1 cellular context compared by ENCODE assay signal in the genomic region with DNA sequence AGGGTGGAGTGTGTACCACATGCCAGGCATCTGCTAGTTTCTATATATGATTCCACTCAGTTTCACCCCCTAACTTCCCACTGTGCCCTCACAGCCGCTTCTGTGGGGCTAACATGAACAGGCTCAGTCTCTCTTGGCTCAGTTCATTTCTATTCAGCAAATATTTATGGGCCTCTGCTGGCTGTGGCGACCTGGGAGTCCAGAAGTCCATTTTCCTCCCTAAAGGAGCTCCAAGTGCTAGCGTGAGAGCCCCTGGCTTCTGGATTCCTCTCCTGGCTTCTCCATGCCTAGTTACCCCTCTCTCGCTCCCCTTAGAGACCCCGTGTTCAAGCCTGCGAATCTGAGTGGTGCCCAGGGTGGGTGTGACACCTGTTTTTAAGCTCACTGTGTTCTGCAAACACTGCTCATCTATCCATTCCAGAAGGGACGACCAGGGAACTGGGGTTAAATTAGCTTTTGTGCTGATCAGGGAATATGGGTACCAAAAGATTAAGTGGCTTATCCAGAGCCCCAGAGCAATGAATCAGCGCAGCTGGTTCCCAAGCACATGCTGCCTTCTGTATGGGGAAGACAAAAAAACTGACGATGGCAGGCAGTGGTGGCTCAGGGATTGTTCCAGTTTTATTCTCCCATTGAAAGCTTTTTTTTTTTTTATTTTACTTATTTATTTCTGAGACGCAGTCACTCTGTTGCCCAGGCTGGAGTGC.
TF ChIP-seq lines count a peak whose summit lies in the region.

No MANE protein-coding gene starts in this region.

TF ChIP-seq in liver, 16 proteins besides CTCF, POLR2A, EP300 and RAD21 (continued from another document):
- TF ChIP-seq REST (IDR thresholded peaks at IDR 0.05): peak; percentile 28
- no peak for TF ChIP-seq TAF1 (conservative IDR thresholded peaks at IDR 0.05)
- peak; percentile 63 for TF ChIP-seq HNF4G (IDR thresholded peaks at IDR 0.05)
- peak; percentile 84 for TF ChIP-seq SP1 (IDR thresholded peaks at IDR 0.05)
- TF ChIP-seq RXRA (IDR thresholded peaks at IDR 0.05): peak; percentile 55 to 56
- no peak for TF ChIP-seq JUND (IDR thresholded peaks at IDR 0.05)
- peak; percentile 95 for TF ChIP-seq HNF4A (conservative IDR thresholded peaks at IDR 0.05)
TF ChIP-seq in liver: peak in this region for 5.
